Comparison of ENCODE assay signal across 10 cellular contexts in the genomic region with DNA sequence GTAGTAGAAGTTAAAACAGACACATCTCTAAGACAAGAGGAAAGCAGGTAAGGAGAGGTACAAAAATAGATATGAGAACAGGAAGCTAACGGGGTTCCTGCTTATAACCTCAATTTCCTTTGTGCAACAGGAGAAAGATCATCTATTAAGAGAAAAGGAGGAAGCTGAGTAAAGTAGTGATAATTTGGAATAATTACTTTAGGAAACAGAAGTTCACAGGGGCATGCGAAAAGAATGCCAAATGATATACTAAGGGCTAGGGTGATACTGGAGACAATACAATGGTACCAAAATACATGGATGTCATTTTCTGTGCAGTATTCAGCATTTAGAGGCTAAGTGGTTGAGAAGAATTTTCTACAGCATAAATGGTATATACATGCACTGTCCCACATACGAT.
DNase-seq lines count a peak whose midpoint lies in the region; ATAC-seq and TF ChIP-seq lines count a peak whose summit lies in the region.
"Had no signal": no experiment of that assay in that cellular context is flagged by ENCODE, and none has a peak within 500 bp of the region (broad histone marks: within the 10 kb centered on the region; RNA-seq: fewer than 3 reads in every experiment).

No MANE protein-coding gene starts in this region.

- H3K36me3 Mint-ChIP-seq in activated naive CD8-positive, alpha-beta T cell treated with anti-CD3 and anti-CD28 coated beads, Interleukin-2, amount 10 ng/mL, durations not matched to agents 7 days and 5 days, result peaks cover 41% of the 10 kb centered on the region
- H3K36me3 Mint-ChIP-seq in type B pancreatic cell (peaks cover 22% of the 10 kb centered on the region), H9 (ENCODE audit: insufficient read depth in 1 of 3, low read depth in 3 of 3) (peaks cover 15 to 28% (median 16%) of the 10 kb centered on the region in 3 experiments)

- H4K8ac ChIP-seq in H9 (replicated peaks; ENCODE audit: insufficient read length, low read depth, low read length), result no peak overlapping the region

- POLR2A ChIA-PET in activated naive CD8-positive, alpha-beta T cell treated with anti-CD3 and anti-CD28 coated beads, Interleukin-2, amount 10 ng/mL, durations not matched to agents 7 days and 5 days (lab: Charles Lee), result interaction anchor here (1.1 to 1.8 kb wide), 4 partner anchors 23 to 68 kb away, joined by 3 to 6 read pairs (median 4); no protein-coding TSS in a partner anchor

- H3K79me1 ChIP-seq in H9 (ENCODE audit: insufficient read depth, low read depth, low read length, poor library complexity, severe bottlenecking), result peaks cover 3% of the 10 kb centered on the region

- peak overlapping the region; percentile 81 for H3K27ac Mint-ChIP-seq in activated naive CD8-positive, alpha-beta T cell treated with anti-CD3 and anti-CD28 coated beads, Interleukin-2, amount 10 ng/mL, durations not matched to agents 7 days and 5 days
- H3K27ac Mint-ChIP-seq in type B pancreatic cell (peak overlapping the region; percentile 2), H9 (peak overlapping the region in 1 of 3 experiments; percentile 1; a peak in 1 of 7 replicates)

- intact Hi-C loops in left ventricle myocardium inferior (cut with micrococcal nuclease) (no loop called here), left cardiac atrium (cut with DNase I) (no loop called here), colonic mucosa (cut with DNase I) (loop anchor here (1.0 kb wide), 1 partner anchor 15 kb away; no protein-coding TSS in a partner anchor)

- H3T11ph ChIP-seq in H9 (ENCODE audit: low read length), result no peak overlapping the region

- peak overlapping the region; percentile 77 for H3K4me3 Mint-ChIP-seq in activated naive CD8-positive, alpha-beta T cell treated with anti-CD3 and anti-CD28 coated beads, Interleukin-2, amount 10 ng/mL, durations not matched to agents 7 days and 5 days
- H3K4me3 Mint-ChIP-seq in type B pancreatic cell, result no peak overlapping the region
- no peak overlapping the region for H3K4me3 Mint-ChIP-seq in H9

- H3K27me3 Mint-ChIP-seq in activated naive CD8-positive, alpha-beta T cell treated with anti-CD3 and anti-CD28 coated beads, Interleukin-2, amount 10 ng/mL, durations not matched to agents 7 days and 5 days, result no peaks in the 10 kb centered on the region
- no peaks in the 10 kb centered on the region for H3K27me3 Mint-ChIP-seq in type B pancreatic cell
- H3K27me3 Mint-ChIP-seq in H9 (ENCODE audit: low read depth), result no peaks in the 10 kb centered on the region

- no peak overlapping the region for H3K56ac ChIP-seq in H9 (ENCODE audit: insufficient read length, low read depth, low read length)

- no peaks in the 10 kb centered on the region for H3K27me3 ChIP-seq in left ventricle myocardium inferior (ENCODE audit: low read depth)
- H3K27me3 ChIP-seq in SJCRH30, result no peaks in the 10 kb centered on the region
- H3K27me3 ChIP-seq in H9 (ENCODE audit: insufficient read depth, low read length), result no peaks in the 10 kb centered on the region
- no peaks in the 10 kb centered on the region for H3K27me3 ChIP-seq in colonic mucosa

- H3K14ac ChIP-seq in H9 (ENCODE audit: insufficient read depth, low read length), result no peak overlapping the region

- no peaks in the 10 kb centered on the region for H3K23me2 ChIP-seq in H9 (ENCODE audit: insufficient read length, low read depth, low read length, poor library complexity, severe bottlenecking)

- no peak overlapping the region for H3K4ac ChIP-seq in H9 (ENCODE audit: low read depth, low read length)

- DNase-seq in left ventricle myocardium inferior, result no peak
- no peak for DNase-seq in left cardiac atrium
- no peak for DNase-seq in activated naive CD8-positive, alpha-beta T cell treated with anti-CD3 and anti-CD28 coated beads, Interleukin-2, amount 10 ng/mL, durations not matched to agents 7 days and 5 days
- DNase-seq in type B pancreatic cell (ENCODE audit: extremely low spot score, unreplicated experiment), result no peak
- no peak for DNase-seq in SJCRH30
- no peak for DNase-seq in H9
- DNase-seq in colonic mucosa, result no peak
- DNase-seq: activated CD8-positive, alpha-beta memory T cell treated with anti-CD3 and anti-CD28 coated beads for 24 hours; PC-3 had no signal

- H3K79me2 ChIP-seq in H9 (ENCODE audit: insufficient read depth, low read length), result peaks cover 71% of the 10 kb centered on the region

- H2BK120ac ChIP-seq in H9 (ENCODE audit: low read depth, low read length, poor library complexity, severe bottlenecking), result no peak overlapping the region

- H4K5ac ChIP-seq in H9 (ENCODE audit: insufficient read length, low read depth, low read length), result no peak overlapping the region

- H3K4me1 ChIP-seq in left ventricle myocardium inferior (peaks cover 67% of the 10 kb centered on the region), SJCRH30 (no peaks in the 10 kb centered on the region), H9 (ENCODE audit: insufficient read depth, low read length) (peaks cover 2% of the 10 kb centered on the region; the same call in 1 of the 2 replicates), colonic mucosa (peaks cover 7% of the 10 kb centered on the region)

- H3K4me3 ChIP-seq in left ventricle myocardium inferior (no peak overlapping the region), SJCRH30 (no peak overlapping the region), colonic mucosa (no peak overlapping the region)

- no peak overlapping the region for H3K23ac ChIP-seq in H9 (ENCODE audit: insufficient read length, low read depth, low read length)

- H3K4me1 Mint-ChIP-seq in activated naive CD8-positive, alpha-beta T cell treated with anti-CD3 and anti-CD28 coated beads, Interleukin-2, amount 10 ng/mL, durations not matched to agents 7 days and 5 days, result peaks cover 61% of the 10 kb centered on the region
- H3K4me1 Mint-ChIP-seq in type B pancreatic cell (ENCODE audit: unreplicated experiment) (peaks cover 6% of the 10 kb centered on the region), H9 (peaks cover 48 to 53% of the 10 kb centered on the region in 2 experiments)

- peaks cover 7% of the 10 kb centered on the region for H3K9me3 Mint-ChIP-seq in activated naive CD8-positive, alpha-beta T cell treated with anti-CD3 and anti-CD28 coated beads, Interleukin-2, amount 10 ng/mL, durations not matched to agents 7 days and 5 days
- peaks cover 7% of the 10 kb centered on the region for H3K9me3 Mint-ChIP-seq in type B pancreatic cell
- peaks cover 10 to 14% of the 10 kb centered on the region in 2 experiments for H3K9me3 Mint-ChIP-seq in H9

- no peaks in the 10 kb centered on the region for H3K36me3 ChIP-seq in left ventricle myocardium inferior
- no peaks in the 10 kb centered on the region for H3K36me3 ChIP-seq in KOPT-K1 (ENCODE audit: insufficient read depth, low read length)
- peaks cover 5% of the 10 kb centered on the region; the same call in 1 of the 2 replicates for H3K36me3 ChIP-seq in SJCRH30
- H3K36me3 ChIP-seq in colonic mucosa, result no peaks in the 10 kb centered on the region

- H2BK15ac ChIP-seq in H9 (ENCODE audit: low read depth, low read length), result no peak overlapping the region

- no peak for ATAC-seq in left cardiac atrium
- ATAC-seq in activated naive CD8-positive, alpha-beta T cell treated with anti-CD3 and anti-CD28 coated beads, Interleukin-2, amount 10 ng/mL, durations not matched to agents 7 days and 5 days (ENCODE audit: low read depth), result peak; percentile 46
- ATAC-seq: PC-3 had no signal

- no peak overlapping the region for H4K91ac ChIP-seq in H9 (ENCODE audit: insufficient read length, low read depth, low read length)

- H2BK20ac ChIP-seq in H9 (ENCODE audit: low read depth, low read length, poor library complexity, severe bottlenecking), result no peak overlapping the region

- no CpG with 5 or more reads among the region's 3 CpGs for WGBS in H9 (ENCODE audit: extremely low coverage, insufficient read length, low lambda C conversion rate)

- H2BK12ac ChIP-seq in H9 (ENCODE audit: insufficient read length, low read depth, low read length), result no peak overlapping the region

- peak overlapping the region; percentile 45 for H3K27ac ChIP-seq in left ventricle myocardium inferior (replicated peaks)
- H3K27ac ChIP-seq in KOPT-K1 (ENCODE audit: low read depth, low read length, poor library complexity, severe bottlenecking), result peak overlapping the region; percentile 62
- H3K27ac ChIP-seq in SJCRH30, result no peak overlapping the region
- H3K27ac ChIP-seq in H9 (ENCODE audit: insufficient read length, low read depth, low read length), result no peak overlapping the region
- no peak overlapping the region for H3K27ac ChIP-seq in colonic mucosa

- H2AK5ac ChIP-seq in H9 (ENCODE audit: insufficient read length, low read length), result no peak overlapping the region

- no peak overlapping the region for H3K18ac ChIP-seq in H9 (ENCODE audit: insufficient read length, low read depth, low read length)

- TF ChIP-seq CTCF in left ventricle myocardium inferior (IDR thresholded peaks at IDR 0.05; ENCODE audit: borderline replicate concordance), result no peak
- TF ChIP-seq CTCF in type B pancreatic cell (conservative IDR thresholded peaks at IDR 0.05), result no peak
- TF ChIP-seq CTCF in H9 (conservative IDR thresholded peaks at IDR 0.05), result no peak
- TF ChIP-seq CTCF in colonic mucosa (IDR thresholded peaks at IDR 0.05), result no peak

- no peak overlapping the region for H2BK5ac ChIP-seq in H9 (ENCODE audit: insufficient read length, low read length)

- no peak overlapping the region for H2AFZ ChIP-seq in H9 (ENCODE audit: low read length)

- H3K9me3 ChIP-seq in left ventricle myocardium inferior (replicated peaks), result peaks cover 6% of the 10 kb centered on the region
- H3K9me3 ChIP-seq in KOPT-K1 (ENCODE audit: insufficient read depth, low read length, poor library complexity, severe bottlenecking), result peaks cover 14% of the 10 kb centered on the region
- 0 out of 2 replicates have a peak, but pooled peaks cover 3% of the 10 kb centered on the region for H3K9me3 ChIP-seq in SJCRH30 (replicated peaks)
- no peaks in the 10 kb centered on the region for H3K9me3 ChIP-seq in H9 (ENCODE audit: control insufficient read depth, low read depth, low read length)
- no peaks in the 10 kb centered on the region for H3K9me3 ChIP-seq in colonic mucosa

- no peaks in the 10 kb centered on the region for H4K20me1 ChIP-seq in H9 (ENCODE audit: control insufficient read depth, insufficient read depth, insufficient read length)

- H3K9ac ChIP-seq in H9 (ENCODE audit: extremely low read depth, insufficient read length, low read length) (no peak overlapping the region), colonic mucosa (ENCODE audit: low read depth in 2 of 2, low read length in 2 of 2) (no peak overlapping the region)

- no peak overlapping the region for H3K4me2 ChIP-seq in H9 (ENCODE audit: insufficient read depth, insufficient read length, low read length)

Comparison
In these comparisons a context has a peak if more than half of its experiments do, and no peak if none do; other contexts are left out.
1. H3K27ac ChIP-seq: peak in left ventricle myocardium inferior (single experiment) and KOPT-K1 (single experiment); none in SJCRH30 (single experiment), H9 (single experiment) and colonic mucosa (single experiment).